10 cellular contexts compared by ENCODE assay signal in the genomic region with DNA sequence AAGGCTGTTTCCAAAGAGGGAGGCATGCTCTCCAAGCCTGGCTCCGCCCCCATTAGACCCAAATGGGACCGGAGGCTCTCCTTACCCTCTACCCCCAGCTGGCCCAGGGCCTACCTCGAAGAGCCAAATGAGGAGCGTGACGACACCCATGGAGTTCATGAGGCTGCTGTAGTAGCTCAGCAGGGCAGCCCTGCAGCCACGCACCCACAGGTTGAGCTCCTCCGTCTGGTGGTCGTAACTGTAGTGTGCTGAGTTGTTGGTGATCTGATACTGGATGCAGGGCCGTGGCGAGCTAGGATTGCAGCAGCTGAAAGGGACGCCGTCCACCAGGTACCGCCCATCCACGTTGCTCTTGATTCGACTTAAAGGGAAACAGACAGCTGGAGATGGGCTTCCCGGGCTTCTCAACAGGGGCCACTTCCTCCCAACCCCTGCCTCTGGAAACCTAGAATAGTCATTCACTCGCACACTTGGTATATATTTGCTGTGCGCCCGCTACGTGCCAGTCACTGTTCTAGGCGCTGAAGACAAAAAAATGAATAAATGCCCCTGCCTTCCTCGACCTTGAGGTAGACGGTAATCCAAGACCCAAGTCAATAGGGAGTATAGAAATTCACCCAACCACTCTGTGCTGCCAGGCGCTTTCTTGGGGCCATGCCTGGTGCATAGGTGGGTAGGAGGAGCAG. TPM values are rescaled to one million over a fixed set of nuclear protein-coding genes. Genes with fewer than 3 reads are reported as not detected.
DNase-seq lines count a peak whose midpoint lies in the region; ATAC-seq and TF ChIP-seq lines count a peak whose summit lies in the region.
"Had no signal": no experiment of that assay in that cellular context is flagged by ENCODE, and none has a peak within 500 bp of the region (broad histone marks: within the 10 kb centered on the region; RNA-seq: fewer than 3 reads in every experiment).

No MANE protein-coding gene starts in this region.

- no peaks in the 10 kb centered on the region for H3K4me1 Mint-ChIP-seq in stimulated activated naive CD8-positive, alpha-beta T cell treated with anti-CD3 and anti-CD28 coated beads, Interleukin-15, amount 100 ng/mL, for 72 hours
- H3K4me1 Mint-ChIP-seq: brain had no signal

- no peaks in the 10 kb centered on the region for H3K36me3 ChIP-seq in mammary epithelial cell (ENCODE audit: insufficient read depth, low read length)
- H3K36me3 ChIP-seq in iPS-15b (ENCODE audit: control insufficient read depth, insufficient read depth, low read length), result no peaks in the 10 kb centered on the region
- H3K36me3 ChIP-seq in gastrocnemius medialis, result no peaks in the 10 kb centered on the region

- dilution Hi-C loops in mammary epithelial cell (cut with HindIII; ENCODE audit: low sequenced_read_pairs), result no loop called here

- no peak overlapping the region for H3K4me3 Mint-ChIP-seq in stimulated activated naive CD8-positive, alpha-beta T cell treated with anti-CD3 and anti-CD28 coated beads, Interleukin-15, amount 100 ng/mL, for 72 hours
- H3K4me3 Mint-ChIP-seq: brain had no signal

- no peak overlapping the region for H2AFZ ChIP-seq in mammary epithelial cell (ENCODE audit: low read depth, low read length)

- H3K9me3 Mint-ChIP-seq in stimulated activated naive CD8-positive, alpha-beta T cell treated with anti-CD3 and anti-CD28 coated beads, Interleukin-15, amount 100 ng/mL, for 72 hours, result no peaks in the 10 kb centered on the region

- intact Hi-C loops in mammary epithelial cell (cut with micrococcal nuclease) (no loop called here), gastrocnemius medialis (cut with DNase I; ENCODE audit: low total_unique reads) (no loop called here)

- DNase-seq in LHCN-M2 (ENCODE audit: low read depth), result peak; percentile 75
- no peak for DNase-seq in mammary epithelial cell
- peak; percentile 49 to 88 for DNase-seq in gastrocnemius medialis
- no peak for DNase-seq in RPMI8226
- no peak for DNase-seq in activated T-cell treated with anti-CD3 and anti-CD28 coated beads, Interleukin-2, amount 50 U/mL, for 1 hour
- no peak for DNase-seq in stimulated activated naive CD8-positive, alpha-beta T cell treated with anti-CD3 and anti-CD28 coated beads, Interleukin-15, amount 100 ng/mL, for 72 hours
- no peak for DNase-seq in NCI-H1048 (lab: John Stamatoyannopoulos, UW)
- DNase-seq: NCI-H345 had no signal

- H3K27ac ChIP-seq in mammary epithelial cell (ENCODE audit: insufficient read depth, low read depth, low read length) (no peak overlapping the region), gastrocnemius medialis (peak overlapping the region; percentile 73 to 83 (median 81))

- TF ChIP-seq POLR2A in gastrocnemius medialis (IDR thresholded peaks at IDR 0.05), result peak in 1 of 2 donors; percentile 48

- CTCF ChIA-PET in mammary epithelial cell (lab: Charles Lee; ENCODE audit: low non-redundant PET), result no interaction called here

- no peaks in the 10 kb centered on the region for H3K79me2 ChIP-seq in mammary epithelial cell (ENCODE audit: insufficient read depth, low read length)

- peak; percentile 66 to 91 for ATAC-seq in gastrocnemius medialis
- ATAC-seq in stimulated activated naive CD8-positive, alpha-beta T cell treated with anti-CD3 and anti-CD28 coated beads, Interleukin-15, amount 100 ng/mL, for 72 hours, result no peak

- TSS peak; percentile 84 for BruUV-seq in mammary epithelial cell (replicated peaks; lab: Mats Ljungman, UMichigan)

- in situ Hi-C loops in mammary epithelial cell (cut with MboI; ENCODE audit: low sequenced_read_pairs in 2 of 2) (no loop called here), gastrocnemius medialis (cut with MboI; ENCODE audit: low sequenced_read_pairs in 4 of 4) (no loop called here)

- no peaks in the 10 kb centered on the region for H3K27me3 Mint-ChIP-seq in stimulated activated naive CD8-positive, alpha-beta T cell treated with anti-CD3 and anti-CD28 coated beads, Interleukin-15, amount 100 ng/mL, for 72 hours
- H3K27me3 Mint-ChIP-seq: brain had no signal

- no peaks in the 10 kb centered on the region for H3K9me3 ChIP-seq in mammary epithelial cell (replicated peaks; ENCODE audit: insufficient read depth, low read length)
- no peaks in the 10 kb centered on the region for H3K9me3 ChIP-seq in iPS-15b (ENCODE audit: control insufficient read depth, insufficient read depth, low read length)
- H3K9me3 ChIP-seq in gastrocnemius medialis, result no peaks in the 10 kb centered on the region

- no peak overlapping the region for H3K4me2 ChIP-seq in mammary epithelial cell (ENCODE audit: insufficient read depth, low read depth, low read length)

- no peak overlapping the region for H3K4me3 ChIP-seq in mammary epithelial cell (replicated peaks in 1 of 3; ENCODE audit: insufficient read depth in 1 of 3, low read depth in 2 of 3, low read length in 3 of 3)
- H3K4me3 ChIP-seq in iPS-15b (ENCODE audit: low read depth, low read length), result peak overlapping the region; percentile 28
- peak overlapping the region; percentile 37 to 58 (median 50) for H3K4me3 ChIP-seq in gastrocnemius medialis

- 63% methylated on average over 21 of the region's 24 CpGs for WGBS in mammary epithelial cell (ENCODE audit: low coverage, missing lambda C conversion rate)

- no peaks in the 10 kb centered on the region for H4K20me1 ChIP-seq in mammary epithelial cell (ENCODE audit: insufficient read depth, low read length)

- peak overlapping the region in 1 of 2 donors; percentile 74 for H3K27ac Mint-ChIP-seq in stimulated activated naive CD8-positive, alpha-beta T cell treated with anti-CD3 and anti-CD28 coated beads, Interleukin-15, amount 100 ng/mL, for 72 hours
- H3K27ac Mint-ChIP-seq: brain had no signal

- TF ChIP-seq CTCF in mammary epithelial cell (conservative IDR thresholded peaks at IDR 0.05 in 1 of 2, IDR thresholded peaks at IDR 0.05 in 1 of 2; ENCODE audit: extremely low read depth in 1 of 2, insufficient read depth in 1 of 2, low read depth in 1 of 2, low read length in 2 of 2) (no peak), gastrocnemius medialis (IDR thresholded peaks at IDR 0.05 in 4 of 5, conservative IDR thresholded peaks at IDR 0.05 in 1 of 5) (no peak)

- H3K27me3 ChIP-seq in mammary epithelial cell (ENCODE audit: insufficient read depth, low read length) (no peaks in the 10 kb centered on the region), iPS-15b (ENCODE audit: control insufficient read depth, insufficient read depth, low read length) (no peaks in the 10 kb centered on the region), gastrocnemius medialis (no peaks in the 10 kb centered on the region)

- H3K9ac ChIP-seq in mammary epithelial cell (ENCODE audit: insufficient read depth, low read length), result no peak overlapping the region
- H3K9ac ChIP-seq in iPS-15b (ENCODE audit: low read depth, low read length), result no peak overlapping the region

- H3K4me1 ChIP-seq in mammary epithelial cell (ENCODE audit: insufficient read depth, low read length), result peaks cover 9% of the 10 kb centered on the region
- H3K4me1 ChIP-seq in iPS-15b (ENCODE audit: control insufficient read depth, insufficient read depth, low read length), result no peaks in the 10 kb centered on the region
- H3K4me1 ChIP-seq in gastrocnemius medialis, result peaks cover 10% of the 10 kb centered on the region in 2 donors

RNA-seq across cellular contexts. Expression of a gene that starts 18.0 kb away (rescaled TPM):
- total RNA-seq in LHCN-M2 (2014; rRNA removed) (2.1 and 2.6 TPM in 2 replicates), mammary epithelial cell (under 1 TPM; 0.09 to 0.50 TPM), gastrocnemius medialis (1 to 10 TPM in 2 of 4 donors, under 1 TPM in 2; 0.16 to 3.8 (median 1.8) TPM)
- 3.4 TPM for polyA plus RNA-seq in LHCN-M2 (2012)
- polyA plus RNA-seq in mammary epithelial cell, result not detected
- polyA minus RNA-seq in mammary epithelial cell, result not detected

RNA-seq across cellular contexts. Expression of a gene that starts 41.5 kb away (rescaled TPM):
- total RNA-seq in LHCN-M2 (2014; rRNA removed), result 42.8 and 48.3 TPM in 2 replicates
- 18.9 TPM for polyA plus RNA-seq in LHCN-M2 (2012)
- total RNA-seq in mammary epithelial cell, result 10 to 100 TPM; 13.5 to 27.8 TPM
- polyA plus RNA-seq in mammary epithelial cell, result 15.4 TPM
- 25.6 TPM for polyA minus RNA-seq in mammary epithelial cell
- total RNA-seq in gastrocnemius medialis, result 10 to 100 TPM; 33.2 to 61.8 (median 45.1) TPM

Comparison
In these comparisons a context has a peak if more than half of its experiments do, and no peak if none do; other contexts are left out.
1. DNase-seq: peak in LHCN-M2 (single experiment) and gastrocnemius medialis (2 of 2); none in mammary epithelial cell (single experiment), RPMI8226 (single experiment), activated T-cell treated with anti-CD3 and anti-CD28 coated beads, Interleukin-2, amount 50 U/mL, for 1 hour (single experiment), stimulated activated naive CD8-positive, alpha-beta T cell treated with anti-CD3 and anti-CD28 coated beads, Interleukin-15, amount 100 ng/mL, for 72 hours (0 of 2) and NCI-H1048 (single experiment).
2. H3K4me3 ChIP-seq: peak in iPS-15b (single experiment) and gastrocnemius medialis (4 of 4); none in mammary epithelial cell (0 of 3).